29 cellular contexts compared by ENCODE assay signal in the genomic region with DNA sequence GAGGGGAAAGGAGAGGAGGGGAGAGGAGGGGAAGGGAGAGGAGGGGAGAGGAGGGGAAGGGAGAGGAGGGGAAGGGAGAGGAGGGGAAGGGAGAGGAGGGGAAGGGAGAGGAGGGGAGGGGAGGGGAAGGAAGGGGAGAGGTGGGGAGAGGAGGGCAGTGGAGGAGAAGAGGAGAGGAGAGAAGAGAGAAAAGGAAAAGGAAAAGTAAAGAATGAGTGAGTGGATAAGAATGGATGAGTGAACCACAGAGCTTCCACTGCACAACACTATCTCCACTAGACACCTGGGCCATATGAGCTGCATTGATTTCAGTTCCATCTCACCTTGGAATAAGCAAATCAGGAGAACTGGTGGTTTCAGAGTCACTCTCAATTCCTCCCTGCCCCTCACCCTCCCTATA.
DNase-seq lines count a peak whose midpoint lies in the region; ATAC-seq, FAIRE-seq and TF ChIP-seq lines count a peak whose summit lies in the region.
"Had no signal": no experiment of that assay in that cellular context is flagged by ENCODE, and none has a peak within 500 bp of the region (broad histone marks: within the 10 kb centered on the region; RNA-seq: fewer than 3 reads in every experiment).

No MANE protein-coding gene starts in this region.

- no peak for DNase-seq in HepG2 (ENCODE audit: low spot score)
- DNase-seq in right lobe of liver: no peak
- DNase-seq: 8988T; ACHN; AML-193; BE2C; C1 segment of cervical spinal cord; Caco-2; Calu3; CD4-positive, alpha-beta memory T cell; CD4-positive, alpha-beta T cell; CD4-positive, CD25-positive, alpha-beta regulatory T cell; CD8-positive, alpha-beta memory T cell; CD8-positive, alpha-beta T cell; COR-L47; DMS 273 treated with DMSO at 0.1 percent for 48 hours; DMS153; DMS53; DMS79; DMS79 treated with DMSO at 0.1 percent for 48 hours; DND-41; EL had no signal

- no peak overlapping the region for H2AFZ ChIP-seq in HepG2 (ENCODE audit: low read length)

- in situ Hi-C loops in HepG2 (cut with HindIII; ENCODE audit: extremely low pct_ligation_motif_present, low pct_unique_long_range_greater_than_20kb): no loop called here

- H3K9ac ChIP-seq in HepG2 (ENCODE audit: insufficient read depth, low read depth, low read length): no peak overlapping the region
- H3K9ac ChIP-seq: BLaER1; BLaER1 treated with 17β-estradiol and CSF1 and Interleukin-3, amounts not matched to agents 10 nM and 100 nM had no signal

- intact Hi-C loops in HepG2 (cut with micrococcal nuclease; ENCODE audit: unreplicated experiment): no loop called here
- intact Hi-C loops in right lobe of liver (cut with DNase I): no loop called here

- H3K4me3 ChIP-seq in HepG2 (replicated peaks in 1 of 3; ENCODE audit: insufficient read depth in 1 of 3, low read depth in 2 of 3, low read length in 3 of 3) (no peak overlapping the region), right lobe of liver (no peak overlapping the region)
- H3K4me3 ChIP-seq: A549; BLaER1; BLaER1 treated with 17β-estradiol and CSF1 and Interleukin-3, amounts not matched to agents 10 nM and 100 nM had no signal

- no peaks in the 10 kb centered on the region for H4K20me1 ChIP-seq in HepG2 (ENCODE audit: insufficient read depth, low read length)
- H4K20me1 ChIP-seq: BLaER1; BLaER1 treated with 17β-estradiol and CSF1 and Interleukin-3, amounts not matched to agents 10 nM and 100 nM had no signal

- H3K36me3 ChIP-seq in HepG2 (replicated peaks in 1 of 2; ENCODE audit: control insufficient read depth in 1 of 2, insufficient read depth in 2 of 2, low read length in 2 of 2): no peaks in the 10 kb centered on the region
- no peaks in the 10 kb centered on the region for H3K36me3 ChIP-seq in right lobe of liver
- H3K36me3 ChIP-seq: BE2C; BLaER1; BLaER1 treated with 17β-estradiol and CSF1 and Interleukin-3, amounts not matched to agents 10 nM and 100 nM had no signal

- H3K79me2 ChIP-seq in HepG2 (ENCODE audit: insufficient read depth, low read length): no peaks in the 10 kb centered on the region

- TF ChIP-seq POLR2A in HepG2 (IDR thresholded peaks at IDR 0.05; ENCODE audit: insufficient read depth in 1 of 2, low read depth in 2 of 2, low read length in 2 of 2) (no peak), right lobe of liver (IDR thresholded peaks at IDR 0.05) (no peak)

- POLR2A ChIA-PET in HepG2 (lab: Yijun Ruan, JAX): no interaction called here

- CTCF ChIA-PET in HepG2 (lab: Yijun Ruan, JAX; ENCODE audit: low intra/inter-chr PET ratio, low total read pairs): no interaction called here

- no peak overlapping the region for H3K27ac ChIP-seq in HepG2 (ENCODE audit: extremely low read length, insufficient read depth, low read length)
- no peak overlapping the region for H3K27ac ChIP-seq in right lobe of liver
- H3K27ac ChIP-seq: 22Rv1; A549; BLaER1; BLaER1 treated with 17β-estradiol and CSF1 and Interleukin-3, amounts not matched to agents 10 nM and 100 nM; C4-2B had no signal

- H3K4me1 ChIP-seq in HepG2 (ENCODE audit: insufficient read depth, low read length) (no peaks in the 10 kb centered on the region), right lobe of liver (no peaks in the 10 kb centered on the region)
- H3K4me1 ChIP-seq: A549, BLaER1, Caco-2 had no signal

- H3K4me2 ChIP-seq in HepG2 (ENCODE audit: low read depth, low read length): no peak overlapping the region
- H3K4me2 ChIP-seq: A549; BLaER1; BLaER1 treated with 17β-estradiol and CSF1 and Interleukin-3, amounts not matched to agents 10 nM and 100 nM had no signal

- no peak for TF ChIP-seq RAD21 in HepG2 (CRISPR knock-in tag; IDR thresholded peaks at IDR 0.05)

- FAIRE-seq in HepG2 (lab: Jason Lieb, UNC): no peak
- FAIRE-seq: A204.1, A549, D721Med had no signal

- no TSS peak for BruUV-seq in HepG2 (replicated peaks; lab: Mats Ljungman, UMichigan)

- no peak for ATAC-seq in HepG2
- no peak for ATAC-seq in right lobe of liver
- ATAC-seq: A549; CD8-positive, alpha-beta T cell had no signal

- TF ChIP-seq CTCF in HepG2 (CRISPR knock-in tag; IDR thresholded peaks at IDR 0.05): no peak
- no peak for TF ChIP-seq CTCF in right lobe of liver (IDR thresholded peaks at IDR 0.05)

- no peak for TF ChIP-seq EP300 in HepG2 (IDR thresholded peaks at IDR 0.05; ENCODE audit: low read depth in 2 of 2, low read length in 2 of 2)
- TF ChIP-seq EP300 in HepG2 (CRISPR knock-in tag; IDR thresholded peaks at IDR 0.05; ENCODE audit: borderline replicate concordance): no peak

- no peaks in the 10 kb centered on the region; a peak in 1 of 5 replicates for H3K27me3 ChIP-seq in HepG2 (ENCODE audit: control insufficient read depth in 1 of 2, insufficient read depth in 2 of 2, low read length in 2 of 2)
- no peaks in the 10 kb centered on the region for H3K27me3 ChIP-seq in right lobe of liver
- H3K27me3 ChIP-seq: BE2C; BLaER1; BLaER1 treated with 17β-estradiol and CSF1 and Interleukin-3, amounts not matched to agents 10 nM and 100 nM had no signal

- H3K9me3 ChIP-seq in HepG2 (ENCODE audit: low read length) (no peaks in the 10 kb centered on the region), right lobe of liver (no peaks in the 10 kb centered on the region)
- H3K9me3 ChIP-seq: BE2C; BLaER1; BLaER1 treated with 17β-estradiol and CSF1 and Interleukin-3, amounts not matched to agents 10 nM and 100 nM; Caco-2 had no signal

TF ChIP-seq in HepG2, 621 proteins besides CTCF, POLR2A, EP300 and RAD21:
- no peak for TF ChIP-seq SYNCRIP (IDR thresholded peaks at IDR 0.05; ENCODE audit: insufficient read depth, low read depth, low read length)
- TF ChIP-seq, protein P1, sequence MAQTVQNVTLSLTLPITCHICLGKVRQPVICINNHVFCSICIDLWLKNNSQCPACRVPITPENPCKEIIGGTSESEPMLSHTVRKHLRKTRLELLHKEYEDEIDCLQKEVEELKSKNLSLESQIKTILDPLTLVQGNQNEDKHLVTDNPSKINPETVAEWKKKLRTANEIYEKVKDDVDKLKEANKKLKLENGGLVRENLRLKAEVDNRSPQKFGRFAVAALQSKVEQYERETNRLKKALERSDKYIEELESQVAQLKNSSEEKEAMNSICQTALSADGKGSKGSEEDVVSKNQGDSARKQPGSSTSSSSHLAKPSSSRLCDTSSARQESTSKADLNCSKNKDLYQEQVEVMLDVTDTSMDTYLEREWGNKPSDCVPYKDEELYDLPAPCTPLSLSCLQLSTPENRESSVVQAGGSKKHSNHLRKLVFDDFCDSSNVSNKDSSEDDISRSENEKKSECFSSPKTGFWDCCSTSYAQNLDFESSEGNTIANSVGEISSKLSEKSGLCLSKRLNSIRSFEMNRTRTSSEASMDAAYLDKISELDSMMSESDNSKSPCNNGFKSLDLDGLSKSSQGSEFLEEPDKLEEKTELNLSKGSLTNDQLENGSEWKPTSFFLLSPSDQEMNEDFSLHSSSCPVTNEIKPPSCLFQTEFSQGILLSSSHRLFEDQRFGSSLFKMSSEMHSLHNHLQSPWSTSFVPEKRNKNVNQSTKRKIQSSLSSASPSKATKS (CRISPR knock-in tag; IDR thresholded peaks at IDR 0.05): no peak
- TF ChIP-seq HNRNPK (IDR thresholded peaks at IDR 0.05; ENCODE audit: low read depth, low read length, poor library complexity, severe bottlenecking): peak; percentile 91
- no peak for TF ChIP-seq ETV6 (CRISPR knock-in tag; conservative IDR thresholded peaks at IDR 0.05)
- TF ChIP-seq RARG (CRISPR knock-in tag; IDR thresholded peaks at IDR 0.05; ENCODE audit: low read depth): no peak
- no peak for TF ChIP-seq SAP130 (CRISPR knock-in tag; IDR thresholded peaks at IDR 0.05; ENCODE audit: low read depth)
- TF ChIP-seq SPEN (CRISPR knock-in tag; IDR thresholded peaks at IDR 0.05; ENCODE audit: low read depth): no peak
- no peak for TF ChIP-seq ZMYM3 (CRISPR knock-in tag; IDR thresholded peaks at IDR 0.05)
- TF ChIP-seq RCOR2 (CRISPR knock-in tag; IDR thresholded peaks at IDR 0.05): no peak
- TF ChIP-seq, protein P2, sequence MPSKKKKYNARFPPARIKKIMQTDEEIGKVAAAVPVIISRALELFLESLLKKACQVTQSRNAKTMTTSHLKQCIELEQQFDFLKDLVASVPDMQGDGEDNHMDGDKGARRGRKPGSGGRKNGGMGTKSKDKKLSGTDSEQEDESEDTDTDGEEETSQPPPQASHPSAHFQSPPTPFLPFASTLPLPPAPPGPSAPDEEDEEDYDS (CRISPR knock-in tag; IDR thresholded peaks at IDR 0.05): no peak
- peak; percentile 74; the same call in 1 of the 2 replicates for TF ChIP-seq PCBP1 (IDR thresholded peaks at IDR 0.05; ENCODE audit: borderline replicate concordance, low read depth, low read length)
- TF ChIP-seq, protein P3, sequence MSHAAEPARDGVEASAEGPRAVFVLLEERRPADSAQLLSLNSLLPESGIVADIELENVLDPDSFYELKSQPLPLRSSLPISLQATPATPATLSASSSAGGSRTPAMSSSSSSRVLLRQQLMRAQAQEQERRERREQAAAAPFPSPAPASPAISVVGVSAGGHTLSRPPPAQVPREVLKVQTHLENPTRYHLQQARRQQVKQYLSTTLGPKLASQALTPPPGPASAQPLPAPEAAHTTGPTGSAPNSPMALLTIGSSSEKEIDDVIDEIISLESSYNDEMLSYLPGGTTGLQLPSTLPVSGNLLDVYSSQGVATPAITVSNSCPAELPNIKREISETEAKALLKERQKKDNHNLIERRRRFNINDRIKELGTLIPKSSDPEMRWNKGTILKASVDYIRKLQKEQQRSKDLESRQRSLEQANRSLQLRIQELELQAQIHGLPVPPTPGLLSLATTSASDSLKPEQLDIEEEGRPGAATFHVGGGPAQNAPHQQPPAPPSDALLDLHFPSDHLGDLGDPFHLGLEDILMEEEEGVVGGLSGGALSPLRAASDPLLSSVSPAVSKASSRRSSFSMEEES (CRISPR knock-in tag; IDR thresholded peaks at IDR 0.05): no peak
- no peak for TF ChIP-seq RBM22 (optimal IDR thresholded peaks at IDR 0.05; ENCODE audit: low read length)
- TF ChIP-seq, protein P4, sequence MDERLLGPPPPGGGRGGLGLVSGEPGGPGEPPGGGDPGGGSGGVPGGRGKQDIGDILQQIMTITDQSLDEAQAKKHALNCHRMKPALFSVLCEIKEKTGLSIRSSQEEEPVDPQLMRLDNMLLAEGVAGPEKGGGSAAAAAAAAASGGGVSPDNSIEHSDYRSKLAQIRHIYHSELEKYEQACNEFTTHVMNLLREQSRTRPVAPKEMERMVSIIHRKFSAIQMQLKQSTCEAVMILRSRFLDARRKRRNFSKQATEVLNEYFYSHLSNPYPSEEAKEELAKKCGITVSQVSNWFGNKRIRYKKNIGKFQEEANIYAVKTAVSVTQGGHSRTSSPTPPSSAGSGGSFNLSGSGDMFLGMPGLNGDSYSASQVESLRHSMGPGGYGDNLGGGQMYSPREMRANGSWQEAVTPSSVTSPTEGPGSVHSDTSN (CRISPR knock-in tag; IDR thresholded peaks at IDR 0.05): no peak
- TF ChIP-seq HHEX (CRISPR knock-in tag; IDR thresholded peaks at IDR 0.05): no peak
